In genomic region chr10:129322872-129323271, GRCh38 we compare ENCODE assay signal across 15 cellular contexts.
DNase-seq lines count a peak whose midpoint lies in the region; ATAC-seq and TF ChIP-seq lines count a peak whose summit lies in the region.
"Had no signal": no experiment of that assay in that cellular context is flagged by ENCODE, and none has a peak within 500 bp of the region (broad histone marks: within the 10 kb centered on the region; RNA-seq: fewer than 3 reads in every experiment).

No MANE protein-coding gene starts in this region.

- H3K14ac ChIP-seq in IMR-90 (replicated peaks; ENCODE audit: low read depth, low read length) = 0 out of 2 replicates have a peak overlapping the region, but pooled peaks have one; percentile 10

- H3K4me1 ChIP-seq in IMR-90 (ENCODE audit: control insufficient read depth, insufficient read depth, low read length) (peaks cover 13% of the 10 kb centered on the region), hepatocyte (ENCODE audit: insufficient read depth) (no peaks in the 10 kb centered on the region)
- no peaks in the 10 kb centered on the region for H3K4me1 ChIP-seq in CD8-positive, alpha-beta memory T cell (ENCODE audit: insufficient read depth, low read length)
- H3K4me1 ChIP-seq: Caco-2 had no signal

- no peak overlapping the region for H3K27ac Mint-ChIP-seq in CD8-positive, alpha-beta memory T cell
- H3K27ac Mint-ChIP-seq: CD14-positive monocyte; CD8-positive, alpha-beta T cell; IgD-negative memory B cell had no signal

- no peak for TF ChIP-seq RAD21 in IMR-90 (IDR thresholded peaks at IDR 0.05; ENCODE audit: low read length)

- H3K79me2 ChIP-seq in hepatocyte = no peaks in the 10 kb centered on the region

- no peaks in the 10 kb centered on the region for H3K79me1 ChIP-seq in IMR-90 (ENCODE audit: low read depth in 1 of 2, low read length in 2 of 2)

- no peaks in the 10 kb centered on the region for H3K27me3 Mint-ChIP-seq in CD8-positive, alpha-beta memory T cell
- H3K27me3 Mint-ChIP-seq: IgD-negative memory B cell had no signal

- no peaks in the 10 kb centered on the region for H3K36me3 ChIP-seq in IMR-90 (ENCODE audit: control insufficient read depth, insufficient read depth, low read length)
- no peaks in the 10 kb centered on the region for H3K36me3 ChIP-seq in hepatocyte (replicated peaks; ENCODE audit: insufficient read depth, low read depth)
- no peaks in the 10 kb centered on the region for H3K36me3 ChIP-seq in CD8-positive, alpha-beta memory T cell (ENCODE audit: insufficient read depth, low read length)

- no peak for ATAC-seq in IMR-90 (ENCODE audit: low read depth)
- ATAC-seq in GM18867 (IDR thresholded peaks at IDR 0.05; ENCODE audit: unreplicated experiment) = no peak
- ATAC-seq: CD8-positive, alpha-beta T cell had no signal

- no peaks in the 10 kb centered on the region for H4K20me1 ChIP-seq in IMR-90 (ENCODE audit: insufficient read depth, low read length)
- H4K20me1 ChIP-seq in hepatocyte (ENCODE audit: insufficient read depth, poor library complexity, severe bottlenecking) = no peaks in the 10 kb centered on the region

- TF ChIP-seq CTCF in IMR-90 (conservative IDR thresholded peaks at IDR 0.05; ENCODE audit: low read depth, low read length) (no peak), hepatocyte (IDR thresholded peaks at IDR 0.05; ENCODE audit: poor library complexity) (no peak)

- H3K4me2 ChIP-seq in IMR-90 (ENCODE audit: low read depth, low read length) (no peak overlapping the region), hepatocyte (peak overlapping the region; percentile 54)

- CTCF ChIA-PET in IMR-90 (lab: Yijun Ruan, JAX) = no interaction called here
- CTCF ChIA-PET in CD8-positive, alpha-beta memory T cell (lab: Charles Lee) = no interaction called here

- no peaks in the 10 kb centered on the region for H3K9me1 ChIP-seq in IMR-90 (ENCODE audit: insufficient read depth, low read length)

- no peak overlapping the region for H2AK9ac ChIP-seq in IMR-90 (replicated peaks; ENCODE audit: low read depth, low read length, poor library complexity)

- H3K9me2 ChIP-seq in hepatocyte (replicated peaks; ENCODE audit: insufficient read depth) = no peaks in the 10 kb centered on the region

- intact Hi-C loops in IMR-90 (cut with micrococcal nuclease) = loop anchor here (5.0 to 10.0 kb wide), 3 partner anchors 226 to 632 kb away; no protein-coding TSS in a partner anchor

- in situ Hi-C loops in IMR-90 (cut with MboI; ENCODE audit: low sequenced_read_pairs) = no loop called here

- no TSS peak for BruUV-seq in IMR-90 (replicated peaks; lab: Mats Ljungman, UMichigan)

- peak overlapping the region; percentile 27; the same call in 1 of the 2 replicates for H2AK5ac ChIP-seq in IMR-90 (ENCODE audit: low read depth, low read length)

- peak overlapping the region; percentile 68; the same call in 1 of the 2 replicates for H2BK120ac ChIP-seq in IMR-90 (ENCODE audit: low read depth, low read length)

- POLR2A ChIA-PET in IMR-90 (lab: Charles Lee; ENCODE audit: unreplicated experiment) = no interaction called here
- POLR2A ChIA-PET in CD8-positive, alpha-beta memory T cell (lab: Charles Lee) = no interaction called here

- 0 out of 2 replicates have a peak, but pooled peaks cover 1% of the 10 kb centered on the region for H3K9me3 ChIP-seq in IMR-90 (ENCODE audit: control insufficient read depth, insufficient read depth, low read length)
- H3K9me3 ChIP-seq in hepatocyte (ENCODE audit: low read depth) = no peaks in the 10 kb centered on the region
- H3K9me3 ChIP-seq in CD8-positive, alpha-beta memory T cell (ENCODE audit: low read length) = no peaks in the 10 kb centered on the region
- H3K9me3 ChIP-seq: Caco-2 had no signal

- H3K18ac ChIP-seq in IMR-90 (ENCODE audit: low read depth, low read length) = peak overlapping the region; percentile 100

- peak overlapping the region; percentile 77 for H4K91ac ChIP-seq in IMR-90 (ENCODE audit: insufficient read depth, low read depth, low read length)

- dilution Hi-C loops in IMR-90 (cut with HindIII; ENCODE audit: low sequenced_read_pairs, unreplicated experiment) = no loop called here

- no peaks in the 10 kb centered on the region for H3K4me1 Mint-ChIP-seq in CD8-positive, alpha-beta memory T cell
- H3K4me1 Mint-ChIP-seq: CD14-positive monocyte, IgD-negative memory B cell had no signal

- peak overlapping the region; percentile 70 to 98 for H4K8ac ChIP-seq in IMR-90 (ENCODE audit: low read depth in 2 of 2, low read length in 2 of 2)

- no peak overlapping the region for H3K4me3 Mint-ChIP-seq in CD8-positive, alpha-beta memory T cell
- H3K4me3 Mint-ChIP-seq: CD14-positive monocyte; CD8-positive, alpha-beta T cell; IgD-negative memory B cell had no signal

- no peak overlapping the region for H3K23ac ChIP-seq in IMR-90 (ENCODE audit: low read depth, low read length)

- H3K9ac ChIP-seq in IMR-90 (ENCODE audit: low read depth, low read length) = peak overlapping the region; percentile 97; the same call in 1 of the 2 replicates

- H3K9me3 Mint-ChIP-seq in CD8-positive, alpha-beta memory T cell = peaks cover 0 to 8% (median 2%) of the 10 kb centered on the region in 5 donors
- H3K9me3 Mint-ChIP-seq: CD8-positive, alpha-beta T cell had no signal

- no CpG with 5 or more reads among the region's 5 CpGs for WGBS in IMR-90 (ENCODE audit: extremely low coverage in 2 of 2, insufficient read length in 1 of 2), 2 experiments
- 87% methylated on average over 5 of the region's 5 CpGs for WGBS in hepatocyte (ENCODE audit: low lambda C conversion rate, missing lambda C conversion rate)

- H3K27me3 ChIP-seq in IMR-90 (ENCODE audit: control insufficient read depth, insufficient read depth, low read length) (no peaks in the 10 kb centered on the region), hepatocyte (no peaks in the 10 kb centered on the region)
- H3K27me3 ChIP-seq in CD8-positive, alpha-beta memory T cell (ENCODE audit: insufficient read depth, low read length, poor library complexity, severe bottlenecking) = no peaks in the 10 kb centered on the region

- H4K5ac ChIP-seq in IMR-90 (ENCODE audit: low read depth, low read length) = peak overlapping the region; percentile 53

- H3K4me3 ChIP-seq in IMR-90 (ENCODE audit: insufficient read depth, low read depth, low read length) (no peak overlapping the region), hepatocyte (no peak overlapping the region)
- no peak overlapping the region for H3K4me3 ChIP-seq in CD8-positive, alpha-beta memory T cell (ENCODE audit: low read length)

- H2BK20ac ChIP-seq in IMR-90 (ENCODE audit: low read depth, low read length) = peak overlapping the region; percentile 5; the same call in 1 of the 2 replicates

- no peak for TF ChIP-seq POLR2A in IMR-90 (IDR thresholded peaks at IDR 0.05; ENCODE audit: low read depth, low read length)

- H2AFZ ChIP-seq in IMR-90 (replicated peaks; ENCODE audit: low read length, poor library complexity) (no peak overlapping the region), hepatocyte (peak overlapping the region; percentile 8)

- DNase-seq in NCI-H748 (lab: John Stamatoyannopoulos, UW; ENCODE audit: unreplicated experiment) (peak; percentile 14), NCI-H748 treated with DMSO at 0.1 percent for 48 hours (lab: John Stamatoyannopoulos, UW) (no peak), IMR-90 (no peak), hepatocyte (ENCODE audit: low spot score) (no peak), activated gamma-delta T cell (lab: John Stamatoyannopoulos, UW) (no peak)
- DNase-seq in CD8-positive, alpha-beta memory T cell = no peak
- DNase-seq: 8988T; ACHN; Caco-2; CD8-positive, alpha-beta T cell; H7; KG1 had no signal

- H2BK15ac ChIP-seq in IMR-90 (ENCODE audit: low read depth, low read length) = peak overlapping the region; percentile 92; the same call in 2 of the 3 replicates

- H3K27ac ChIP-seq in IMR-90 (ENCODE audit: insufficient read depth, low read length) (peak overlapping the region; percentile 100), hepatocyte (no peak overlapping the region)
- no peak overlapping the region for H3K27ac ChIP-seq in CD8-positive, alpha-beta memory T cell (ENCODE audit: low read depth, low read length)

- H2BK5ac ChIP-seq in IMR-90 (ENCODE audit: low read depth, low read length, poor library complexity, severe bottlenecking) = peak overlapping the region; percentile 86

- peaks cover 0 to 2% (median 0%) of the 10 kb centered on the region in 3 donors for H3K36me3 Mint-ChIP-seq in CD8-positive, alpha-beta memory T cell
- H3K36me3 Mint-ChIP-seq: CD14-positive monocyte; CD8-positive, alpha-beta T cell; IgD-negative memory B cell had no signal

- peak overlapping the region; percentile 22; the same call in 1 of the 2 replicates for H3K4ac ChIP-seq in IMR-90 (ENCODE audit: low read depth, low read length)

- peak overlapping the region; percentile 86; the same call in 1 of the 2 replicates for H3K56ac ChIP-seq in IMR-90 (ENCODE audit: extremely low read depth, insufficient read depth, low read length)

TF ChIP-seq in IMR-90, 13 proteins besides CTCF, POLR2A, EP300 and RAD21 (continues in another document):
- TF ChIP-seq BHLHE40 (IDR thresholded peaks at IDR 0.05; ENCODE audit: low read depth, low read length) (no peak), SMC3 (IDR thresholded peaks at IDR 0.05; ENCODE audit: low read depth, low read length) (no peak), USF2 (IDR thresholded peaks at IDR 0.05; ENCODE audit: low read depth, low read length) (no peak), CEBPB (IDR thresholded peaks at IDR 0.05; ENCODE audit: low read depth, low read length) (no peak), MXI1 (IDR thresholded peaks at IDR 0.05; ENCODE audit: borderline replicate concordance, low read depth, low read length) (no peak), MAZ (IDR thresholded peaks at IDR 0.05; ENCODE audit: borderline replicate concordance, low read depth, low read length) (no peak), MAFK (IDR thresholded peaks at IDR 0.05; ENCODE audit: low read depth, low read length) (no peak), RCOR1 (IDR thresholded peaks at IDR 0.05; ENCODE audit: insufficient replicate concordance, low read length) (no peak), CHD1 (IDR thresholded peaks at IDR 0.05; ENCODE audit: low read depth, low read length) (no peak)
